ENCODE assay signal across 8 cellular contexts in the genomic region with DNA sequence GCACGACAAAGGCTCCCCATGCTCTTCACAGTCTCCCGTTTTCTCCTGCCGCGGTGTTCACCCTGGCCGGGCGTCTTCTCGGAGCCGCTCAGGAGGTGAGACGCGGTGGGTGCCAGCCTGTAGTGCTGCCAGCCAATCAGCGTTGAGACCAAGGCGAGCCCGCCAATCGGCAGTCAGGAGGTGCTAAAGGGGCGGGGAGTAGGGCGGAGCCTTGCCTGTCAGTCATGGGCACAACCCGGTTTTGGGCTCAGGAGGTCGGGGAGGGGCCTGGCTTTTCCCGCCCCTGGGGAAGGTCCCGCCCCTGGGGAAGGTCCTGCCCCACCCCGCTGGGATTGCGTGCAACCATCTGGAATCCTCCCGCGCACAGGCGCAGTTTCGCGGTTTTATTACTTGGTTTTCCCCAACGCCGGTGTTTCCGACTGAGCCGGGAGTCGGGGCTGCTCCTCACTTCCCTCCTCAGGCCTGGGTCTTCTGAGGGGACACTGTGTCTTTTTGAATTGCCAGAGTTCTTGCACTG. TPM values are rescaled to one million over a fixed set of nuclear protein-coding genes. Genes with fewer than 3 reads are reported as not detected.
DNase-seq lines count a peak whose midpoint lies in the region; FAIRE-seq and TF ChIP-seq lines count a peak whose summit lies in the region.

TSS of gene PRDM7 (minus strand) at position 92 of the 517 bp plus-strand sequence. CDS start 1,421 bp downstream, outside the sequence.

- H3K4me3 Mint-ChIP-seq in activated naive CD4-positive, alpha-beta T cell treated with anti-CD3 and anti-CD28 coated beads, Interleukin-2, amount 10 ng/mL, durations not matched to agents 7 days and 5 days = peak within 1 kb of the TSS; percentile 77

- H4K20me1 ChIP-seq in DOHH2 (ENCODE audit: control insufficient read depth, insufficient read depth, low read depth, low read length) = no peaks in the 10 kb centered on the region

- peak within 1 kb of the TSS; percentile 96 for H3K4me2 ChIP-seq in DOHH2 (ENCODE audit: low read length)

- no peaks in the 10 kb centered on the region for H3K79me2 ChIP-seq in DOHH2 (ENCODE audit: control insufficient read depth, low read length)

- H3K9ac ChIP-seq in subcutaneous abdominal adipose tissue (ENCODE audit: low read length in 5 of 5) = peak within 1 kb of the TSS in 4 of 5 donors; percentile 45 to 56 (median 48)

- DNase-seq in H54 (ENCODE audit: insufficient read length, low spot score) (peak; percentile 86), M059J (ENCODE audit: low read depth) (peak; percentile 94), SJSA1 (ENCODE audit: low read depth in 1 of 2, low spot score in 2 of 2) (peak; percentile 98 to 99), globus pallidus (ENCODE audit: low spot score) (peak; percentile 77), non-pigmented ciliary epithelial cell (ENCODE audit: low read depth) (peak; percentile 81)
- DNase-seq in activated naive CD4-positive, alpha-beta T cell treated with anti-CD3 and anti-CD28 coated beads, Interleukin-2, amount 10 ng/mL, durations not matched to agents 7 days and 5 days = peak; percentile 97

- peaks cover 43% of the 10 kb centered on the region for H3K27me3 ChIP-seq in DOHH2 (ENCODE audit: control insufficient read depth, low read length)
- no peaks in the 10 kb centered on the region for H3K27me3 ChIP-seq in SJSA1 (replicated peaks)
- H3K27me3 ChIP-seq in subcutaneous abdominal adipose tissue (ENCODE audit: control insufficient read depth in 5 of 5, insufficient read depth in 4 of 5, low read length in 5 of 5) = no peaks in the 10 kb centered on the region

- no peaks in the 10 kb centered on the region; the same call in 1 of the 2 replicates for H3F3A ChIP-seq in DOHH2 (ENCODE audit: control insufficient read depth, insufficient read depth)

- H3K9me2 ChIP-seq in DOHH2 (replicated peaks; ENCODE audit: control insufficient read depth, low read length) = no peaks in the 10 kb centered on the region

- no peak for FAIRE-seq in H54 (lab: Jason Lieb, UNC)

- H3K36me3 ChIP-seq in DOHH2 (ENCODE audit: control insufficient read depth, low read length) = no peaks in the 10 kb centered on the region
- no peaks in the 10 kb centered on the region for H3K36me3 ChIP-seq in SJSA1
- H3K36me3 ChIP-seq in subcutaneous abdominal adipose tissue (ENCODE audit: control insufficient read depth in 5 of 5, insufficient read depth in 5 of 5, low read length in 5 of 5) = no peaks in the 10 kb centered on the region

- no peak; the same call in 1 of the 2 replicates for TF ChIP-seq POLR2A in H54 (IDR thresholded peaks at IDR 0.05; ENCODE audit: low read depth, low read length)

- peaks cover 23% of the 10 kb centered on the region for H3K4me1 ChIP-seq in DOHH2 (ENCODE audit: control insufficient read depth, low read length)
- H3K4me1 ChIP-seq in SJSA1 (replicated peaks) = peaks cover 13% of the 10 kb centered on the region
- H3K4me1 ChIP-seq in subcutaneous abdominal adipose tissue (ENCODE audit: control insufficient read depth in 5 of 5, insufficient read depth in 5 of 5, low read length in 5 of 5) = peaks cover 0 to 27% (median 20%) of the 10 kb centered on the region in 5 donors

- H3K4me1 Mint-ChIP-seq in activated naive CD4-positive, alpha-beta T cell treated with anti-CD3 and anti-CD28 coated beads, Interleukin-2, amount 10 ng/mL, durations not matched to agents 7 days and 5 days = peaks cover 31% of the 10 kb centered on the region

- CTCF ChIA-PET in activated naive CD4-positive, alpha-beta T cell treated with anti-CD3 and anti-CD28 coated beads, Interleukin-2, amount 10 ng/mL, durations not matched to agents 7 days and 5 days (lab: Charles Lee) = no interaction called here

- H3K9me3 ChIP-seq in DOHH2 (ENCODE audit: control insufficient read depth, insufficient read depth, low read length) (no peaks in the 10 kb centered on the region), SJSA1 (replicated peaks) (no peaks in the 10 kb centered on the region), subcutaneous abdominal adipose tissue (ENCODE audit: control insufficient read depth in 5 of 5, low read length in 5 of 5) (no peaks in the 10 kb centered on the region)

- peak within 1 kb of the TSS; percentile 77 for H3K4me3 ChIP-seq in DOHH2 (ENCODE audit: low read length)
- peak within 1 kb of the TSS; percentile 24 for H3K4me3 ChIP-seq in SJSA1
- peak within 1 kb of the TSS; percentile 58 to 70 (median 59) for H3K4me3 ChIP-seq in subcutaneous abdominal adipose tissue (ENCODE audit: low read depth in 1 of 5, low read length in 5 of 5)

- peaks cover 55% of the 10 kb centered on the region for H3K27me3 Mint-ChIP-seq in activated naive CD4-positive, alpha-beta T cell treated with anti-CD3 and anti-CD28 coated beads, Interleukin-2, amount 10 ng/mL, durations not matched to agents 7 days and 5 days

- TF ChIP-seq CTCF in DOHH2 (IDR thresholded peaks at IDR 0.05; ENCODE audit: low read depth, low read length, poor library complexity, severe bottlenecking) = no peak

- no peaks in the 10 kb centered on the region for H3K36me3 Mint-ChIP-seq in activated naive CD4-positive, alpha-beta T cell treated with anti-CD3 and anti-CD28 coated beads, Interleukin-2, amount 10 ng/mL, durations not matched to agents 7 days and 5 days

- H3K27ac ChIP-seq in DOHH2 (ENCODE audit: low read depth, low read length) (no peak within 1 kb of the TSS), SJSA1 (peak within 1 kb of the TSS; percentile 14; the same call in 1 of the 2 replicates), subcutaneous abdominal adipose tissue (ENCODE audit: low read depth, low read length) (no peak within 1 kb of the TSS)

- H3K27ac Mint-ChIP-seq in activated naive CD4-positive, alpha-beta T cell treated with anti-CD3 and anti-CD28 coated beads, Interleukin-2, amount 10 ng/mL, durations not matched to agents 7 days and 5 days = peak within 1 kb of the TSS; percentile 15

- no peaks in the 10 kb centered on the region for H3K9me3 Mint-ChIP-seq in activated naive CD4-positive, alpha-beta T cell treated with anti-CD3 and anti-CD28 coated beads, Interleukin-2, amount 10 ng/mL, durations not matched to agents 7 days and 5 days

RNA-seq across cellular contexts. Expression of gene PRDM7, which starts in this region (rescaled TPM):
- not detected in 2 replicates for total RNA-seq in M059J (2014; rRNA removed; shearing (Covaris generic))
- not detected in 2 replicates for total RNA-seq in SJSA1 (2014; rRNA removed; shearing (Covaris generic))

Comparison
In these comparisons a context has a peak if more than half of its experiments do, and no peak if none do; other contexts are left out.
1. Peak in DNase-seq in M059J; RNA of the gene not detected or under 1 TPM.
2. Peak in DNase-seq, H3K4me3 ChIP-seq and H3K27ac ChIP-seq in SJSA1; RNA of the gene not detected or under 1 TPM.
3. H3K4me3 ChIP-seq: peak in every context shown above with its lines; median percentile 77 in DOHH2; 59 in subcutaneous abdominal adipose tissue; 24 in SJSA1.